15 cellular contexts compared by ENCODE assay signal in genomic region chr20:64245746-64246595, GRCh38.
"Had no signal": no experiment of that assay in that cellular context is flagged by ENCODE, and none has a peak within 500 bp of the region (broad histone marks: within the 10 kb centered on the region; RNA-seq: fewer than 3 reads in every experiment).

No MANE protein-coding gene starts in this region.

- ATAC-seq: activated naive CD4-positive, alpha-beta T cell treated with anti-CD3 and anti-CD28 coated beads, Interleukin-2, amount 50 U/mL, for 72 hours; activated T-cell treated with anti-CD3 and anti-CD28 coated beads, Interleukin-2, amount 50 U/mL, for 72 hours; left lung; pancreas had no signal

- H3K27ac ChIP-seq: esophagus squamous epithelium, left lung, pancreas, sigmoid colon, suprapubic skin had no signal

- H3K4me1 ChIP-seq: esophagus squamous epithelium, left lung, pancreas, sigmoid colon, suprapubic skin had no signal

- DNase-seq: activated CD4-positive, alpha-beta T cell treated with anti-CD3 and anti-CD28 coated beads, Interleukin-2, amount 10 ng/mL, durations not matched to agents 24 days and 14 days; activated gamma-delta T cell; activated T-cell treated with anti-CD3 and anti-CD28 coated beads, Interleukin-2, amount 50 U/mL, for 72 hours; effector CD8-positive, alpha-beta T cell; esophagus squamous epithelium; left lung; sigmoid colon; T-helper 1 cell; trophoblast cell had no signal

- H3K36me3 ChIP-seq: esophagus squamous epithelium, left lung, pancreas, sigmoid colon, suprapubic skin had no signal

- H3K27ac Mint-ChIP-seq: activated CD4-positive, alpha-beta T cell treated with anti-CD3 and anti-CD28 coated beads, Interleukin-2, amount 10 ng/mL, durations not matched to agents 24 days and 14 days; activated T-cell treated with anti-CD3 and anti-CD28 coated beads, Interleukin-2, amount 50 U/mL, for 72 hours; dendritic cell treated with granulocyte-macrophage colony-stimulating factor and Interleukin-4, amounts not matched to agents 40 ng/mL and 50 ng/mL, for 4 days; stimulated activated naive CD8-positive, alpha-beta T cell treated with anti-CD3 and anti-CD28 coated beads, Interleukin-15, Interleukin-2, amounts not matched to agents 100 ng/mL and 50 ng/mL, for 24 hours had no signal

- H3K9me3 ChIP-seq: esophagus squamous epithelium, left lung, pancreas, sigmoid colon, suprapubic skin had no signal

- H3K36me3 Mint-ChIP-seq: activated naive CD4-positive, alpha-beta T cell treated with anti-CD3 and anti-CD28 coated beads, Interleukin-2, amount 50 U/mL, for 72 hours had no signal

- H3K27me3 ChIP-seq: pancreas had no signal

- H3K4me3 Mint-ChIP-seq: activated CD4-positive, alpha-beta T cell treated with anti-CD3 and anti-CD28 coated beads, Interleukin-2, amount 10 ng/mL, durations not matched to agents 24 days and 14 days; activated T-cell treated with anti-CD3 and anti-CD28 coated beads, Interleukin-2, amount 50 U/mL, for 72 hours; dendritic cell treated with granulocyte-macrophage colony-stimulating factor and Interleukin-4, amounts not matched to agents 40 ng/mL and 50 ng/mL, for 4 days; stimulated activated naive CD8-positive, alpha-beta T cell treated with anti-CD3 and anti-CD28 coated beads, Interleukin-15, Interleukin-2, amounts not matched to agents 100 ng/mL and 50 ng/mL, for 24 hours had no signal

- FAIRE-seq: islet of Langerhans, pancreas had no signal

- H3K9me3 Mint-ChIP-seq: activated CD4-positive, alpha-beta T cell treated with anti-CD3 and anti-CD28 coated beads, Interleukin-2, amount 10 ng/mL, durations not matched to agents 24 days and 14 days; activated naive CD4-positive, alpha-beta T cell treated with anti-CD3 and anti-CD28 coated beads, Interleukin-2, amount 50 U/mL, for 72 hours; activated T-cell treated with anti-CD3 and anti-CD28 coated beads, Interleukin-2, amount 50 U/mL, for 72 hours; dendritic cell treated with granulocyte-macrophage colony-stimulating factor and Interleukin-4, amounts not matched to agents 40 ng/mL and 50 ng/mL, for 4 days; stimulated activated naive CD8-positive, alpha-beta T cell treated with anti-CD3 and anti-CD28 coated beads, Interleukin-15, Interleukin-2, amounts not matched to agents 100 ng/mL and 50 ng/mL, for 24 hours had no signal

- H3K4me1 Mint-ChIP-seq: activated CD4-positive, alpha-beta T cell treated with anti-CD3 and anti-CD28 coated beads, Interleukin-2, amount 10 ng/mL, durations not matched to agents 24 days and 14 days had no signal

- H3K4me3 ChIP-seq: esophagus squamous epithelium, left lung, pancreas, sigmoid colon, suprapubic skin had no signal
